2 cellular contexts compared by ENCODE assay signal in genomic region chrY:24610614-24611013, GRCh38. TPM values are rescaled to one million over a fixed set of nuclear protein-coding genes. Genes with fewer than 3 reads are reported as not detected.
"Had no signal": no experiment of that assay in that cellular context is flagged by ENCODE, and none has a peak within 500 bp of the region (broad histone marks: within the 10 kb centered on the region; RNA-seq: fewer than 3 reads in every experiment).

No MANE protein-coding gene starts in this region.

RNA-seq across cellular contexts. Expression of gene BPY2B, which starts 7.2 kb away (rescaled TPM):
- total RNA-seq: G401, GM12878 had no signal
